Comparison of ENCODE assay signal across 9 cellular contexts in genomic region chr2:8408560-8409460, GRCh38.
DNase-seq lines count a peak whose midpoint lies in the region; ATAC-seq and FAIRE-seq lines count a peak whose summit lies in the region.
"Had no signal": no experiment of that assay in that cellular context is flagged by ENCODE, and none has a peak within 500 bp of the region (broad histone marks: within the 10 kb centered on the region; RNA-seq: fewer than 3 reads in every experiment).

No MANE protein-coding gene starts in this region.

- DNase-seq in activated CD4-positive, alpha-beta T cell treated with anti-CD3 and anti-CD28 coated beads for 4 hours, result peak; percentile 41 to 44
- DNase-seq in stimulated activated CD4-positive, alpha-beta T cell treated with anti-CD3 and anti-CD28 coated beads, Interleukin-15, amount 100 ng/mL, for 24 hours, result peak; percentile 85
- DNase-seq in NCI-H524 treated with DMSO at 0.1 percent for 48 hours (lab: John Stamatoyannopoulos, UW) (no peak), urothelium cell line (ENCODE audit: low spot score) (no peak), NCI-H187 treated with DMSO at 0.1 percent for 48 hours (lab: John Stamatoyannopoulos, UW) (no peak), NCI-H2227 (lab: John Stamatoyannopoulos, UW; ENCODE audit: unreplicated experiment) (no peak)

- ATAC-seq in GM18873 (IDR thresholded peaks at IDR 0.05; ENCODE audit: low FRiP score, unreplicated experiment) (peak; percentile 91), HG02943 (IDR thresholded peaks at IDR 0.05; ENCODE audit: low read depth, unreplicated experiment) (peak; percentile 89)

- no peak for FAIRE-seq in urothelium cell line (lab: Jason Lieb, UNC)
- FAIRE-seq: endometrium had no signal

Comparison
In these comparisons a context has a peak if more than half of its experiments do, and no peak if none do; other contexts are left out.
1. DNase-seq: peak in activated CD4-positive, alpha-beta T cell treated with anti-CD3 and anti-CD28 coated beads for 4 hours (2 of 2) and stimulated activated CD4-positive, alpha-beta T cell treated with anti-CD3 and anti-CD28 coated beads, Interleukin-15, amount 100 ng/mL, for 24 hours (single experiment); none in NCI-H524 treated with DMSO at 0.1 percent for 48 hours (single experiment), urothelium cell line (single experiment), NCI-H187 treated with DMSO at 0.1 percent for 48 hours (single experiment) and NCI-H2227 (single experiment).